ENCODE assay signal across 1 cellular context in the genomic region with DNA sequence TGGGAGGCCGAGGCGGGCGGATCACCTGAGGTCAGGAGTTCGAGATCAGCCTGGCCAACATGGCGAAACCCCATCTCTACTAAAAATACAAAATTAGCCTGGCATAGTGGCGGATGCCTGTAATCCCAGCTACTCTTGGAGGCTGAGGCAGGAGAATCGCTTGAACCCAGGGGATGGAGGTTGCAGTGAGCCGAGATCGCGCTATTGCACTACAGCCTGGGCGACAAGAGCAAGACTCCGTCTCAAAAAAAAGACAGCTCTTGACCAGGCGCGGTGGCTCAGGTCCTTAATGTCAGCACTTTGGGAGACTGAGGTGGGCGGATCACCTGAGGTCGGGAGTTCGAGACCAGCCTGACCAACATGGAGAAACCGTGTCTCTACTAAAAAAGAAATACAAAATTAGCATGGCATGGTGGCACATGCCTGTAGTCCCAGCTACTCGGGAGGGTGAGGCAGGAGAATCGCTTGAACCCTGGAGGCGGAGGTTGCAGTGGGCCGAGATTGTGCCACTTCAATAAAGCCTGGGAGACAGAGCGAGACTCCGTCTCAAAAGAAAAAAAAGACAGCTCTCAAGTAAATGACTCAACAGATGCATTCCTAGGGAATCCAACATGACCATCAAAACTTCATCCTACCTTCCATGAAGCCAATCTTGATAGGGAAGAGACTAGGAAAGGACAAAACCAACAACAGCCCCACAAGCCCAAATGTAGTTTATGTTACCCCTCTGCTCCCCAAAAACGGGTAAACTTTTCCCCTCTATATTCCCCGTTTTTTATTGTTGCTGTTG.
TF ChIP-seq lines count a peak whose summit lies in the region.

No MANE protein-coding gene starts in this region.

TF ChIP-seq in HepG2, 621 proteins besides CTCF, POLR2A, EP300 and RAD21:
- 0 out of 2 replicates have a peak, but pooled peaks have one; percentile 3 for TF ChIP-seq CHD4 (IDR thresholded peaks at IDR 0.05; ENCODE audit: borderline replicate concordance, low read length)
